9 cellular contexts compared by ENCODE assay signal in the genomic region with DNA sequence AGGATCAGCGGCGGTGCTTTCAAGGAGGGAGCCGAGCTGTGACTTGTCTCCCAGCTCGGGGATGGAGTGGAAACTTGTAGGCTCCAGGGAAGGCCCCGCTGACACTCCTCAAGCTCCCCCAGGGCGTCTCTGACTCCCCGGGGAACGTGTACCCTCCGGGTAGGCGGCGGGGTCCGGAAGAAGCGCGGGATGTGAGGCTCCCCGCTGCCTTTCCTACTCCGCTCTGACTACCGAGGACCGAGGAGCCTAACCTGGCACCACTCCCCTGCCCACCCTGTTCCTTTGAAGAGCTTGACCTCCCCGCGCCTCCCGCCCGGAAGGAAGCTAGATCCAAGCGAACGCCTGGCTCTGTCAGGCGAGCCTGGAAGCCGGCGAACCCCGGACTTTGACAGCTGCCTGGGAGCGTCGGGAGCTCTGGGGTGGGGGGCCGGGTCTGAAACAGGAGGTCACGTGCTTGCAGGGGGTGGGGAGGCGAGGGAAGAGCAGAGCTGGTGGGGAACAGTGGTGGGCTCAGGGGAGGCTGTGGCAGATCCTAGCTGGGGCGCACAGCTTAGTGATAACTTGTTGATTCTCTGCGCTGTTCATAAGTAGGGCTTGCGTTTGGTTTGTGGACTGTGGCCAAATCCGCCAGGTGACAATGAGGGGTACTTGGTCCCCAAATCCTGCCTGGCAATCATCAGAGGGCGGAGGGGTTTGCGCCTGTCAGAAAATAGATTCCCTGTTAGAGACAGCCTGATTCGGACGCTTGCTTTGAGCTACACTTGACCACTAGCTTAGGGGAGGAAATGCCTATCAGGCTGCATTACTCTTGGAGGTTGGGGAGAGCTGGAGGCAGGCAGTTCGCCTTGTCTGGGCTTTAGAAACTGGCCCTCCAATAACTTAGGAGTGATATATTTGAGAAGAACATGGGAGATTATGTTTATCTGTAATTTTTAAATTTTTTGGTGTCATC. TPM values are rescaled to one million over a fixed set of nuclear protein-coding genes. Genes with fewer than 3 reads are reported as not detected.
DNase-seq lines count a peak whose midpoint lies in the region; ATAC-seq and TF ChIP-seq lines count a peak whose summit lies in the region.
"Had no signal": no experiment of that assay in that cellular context is flagged by ENCODE, and none has a peak within 500 bp of the region (broad histone marks: within the 10 kb centered on the region; RNA-seq: fewer than 3 reads in every experiment).

No MANE protein-coding gene starts in this region.

- H3K9ac ChIP-seq in SK-N-SH: no peak overlapping the region

- no peaks in the 10 kb centered on the region for H3K9me2 ChIP-seq in SK-N-SH

- H3K27ac ChIP-seq in SK-N-SH (ENCODE audit: low read depth in 2 of 2, low read length in 1 of 2) (no peak overlapping the region), left lung (no peak overlapping the region), upper lobe of right lung (no peak overlapping the region)

- peaks cover 36% of the 10 kb centered on the region for H3K4me1 Mint-ChIP-seq in brain
- H3K4me1 Mint-ChIP-seq in activated naive CD4-positive, alpha-beta T cell treated with anti-CD3 and anti-CD28 coated beads, Interleukin-2, amount 10 ng/mL, durations not matched to agents 7 days and 5 days: peaks cover 10% of the 10 kb centered on the region

- TF ChIP-seq CTCF in SK-N-SH (IDR thresholded peaks at IDR 0.05) (no peak), brain (conservative IDR thresholded peaks at IDR 0.05) (no peak), left lung (IDR thresholded peaks at IDR 0.05) (no peak), upper lobe of right lung (IDR thresholded peaks at IDR 0.05) (no peak)

- WGBS in SK-N-SH (ENCODE audit: low lambda C conversion rate): 5% methylated on average over 20 of the region's 42 CpGs

- peak overlapping the region in 3 of 5 experiments; percentile 11 to 44 (median 19) for H3K27ac Mint-ChIP-seq in brain
- no peak overlapping the region for H3K27ac Mint-ChIP-seq in activated naive CD4-positive, alpha-beta T cell treated with anti-CD3 and anti-CD28 coated beads, Interleukin-2, amount 10 ng/mL, durations not matched to agents 7 days and 5 days

- H3K27me3 ChIP-seq in SK-N-SH (ENCODE audit: insufficient read depth): 0 out of 2 replicates have a peak, but pooled peaks cover 5% of the 10 kb centered on the region
- peaks cover 29 to 71% of the 10 kb centered on the region in 2 donors for H3K27me3 ChIP-seq in left lung
- H3K27me3 ChIP-seq in upper lobe of right lung: peaks cover 42% of the 10 kb centered on the region

- no peaks in the 10 kb centered on the region for H4K20me1 ChIP-seq in SK-N-SH (ENCODE audit: insufficient read depth)

- no peak for ATAC-seq in SK-N-SH treated with all-trans-retinoic acid at 6 μM for 48 hours
- peak; percentile 58 for ATAC-seq in left lung
- ATAC-seq in upper lobe of right lung: peak; percentile 11
- ATAC-seq in GM18873 (IDR thresholded peaks at IDR 0.05; ENCODE audit: low FRiP score, unreplicated experiment): no peak

- H2AFZ ChIP-seq in SK-N-SH (ENCODE audit: low read depth): no peak overlapping the region

- peaks cover 0 to 6% (median 2%) of the 10 kb centered on the region in 5 experiments for H3K9me3 Mint-ChIP-seq in brain
- no peaks in the 10 kb centered on the region for H3K9me3 Mint-ChIP-seq in activated naive CD4-positive, alpha-beta T cell treated with anti-CD3 and anti-CD28 coated beads, Interleukin-2, amount 10 ng/mL, durations not matched to agents 7 days and 5 days

- H3K36me3 ChIP-seq in SK-N-SH (replicated peaks in 1 of 2; ENCODE audit: control insufficient read depth in 1 of 2, insufficient read depth in 2 of 2, low read length in 1 of 2) (no peaks in the 10 kb centered on the region), left lung (no peaks in the 10 kb centered on the region), upper lobe of right lung (no peaks in the 10 kb centered on the region)

- no peaks in the 10 kb centered on the region for H3K79me2 ChIP-seq in SK-N-SH (ENCODE audit: insufficient read depth)

- H3K4me3 ChIP-seq in SK-N-SH (ENCODE audit: low read depth in 2 of 2, low read length in 1 of 2) (peak overlapping the region in 1 of 2 experiments; percentile 50; a peak in 2 of 4 replicates), left lung (peak overlapping the region; percentile 22 to 32), upper lobe of right lung (peak overlapping the region; percentile 40)

- DNase-seq in SK-N-SH (peak; percentile 70), left lung (peak in 1 of 2 donors; percentile 77), upper lobe of right lung (peak; percentile 63), SHP77 treated with DMSO at 0.1 percent for 48 hours (lab: John Stamatoyannopoulos, UW) (no peak)
- no peak for DNase-seq in activated naive CD4-positive, alpha-beta T cell treated with anti-CD3 and anti-CD28 coated beads, Interleukin-2, amount 10 ng/mL, durations not matched to agents 7 days and 5 days

- TF ChIP-seq RAD21 in SK-N-SH (IDR thresholded peaks at IDR 0.05; ENCODE audit: low read length): no peak

- TF ChIP-seq EP300 in SK-N-SH (IDR thresholded peaks at IDR 0.05; ENCODE audit: borderline replicate concordance in 1 of 2, low read depth in 1 of 2, low read length in 1 of 2): no peak

- H3K27me3 Mint-ChIP-seq in brain: peaks cover 62% of the 10 kb centered on the region
- peaks cover 61% of the 10 kb centered on the region for H3K27me3 Mint-ChIP-seq in activated naive CD4-positive, alpha-beta T cell treated with anti-CD3 and anti-CD28 coated beads, Interleukin-2, amount 10 ng/mL, durations not matched to agents 7 days and 5 days

- intact Hi-C loops in left lung (cut with DNase I) (no loop called here), upper lobe of right lung (cut with DNase I) (no loop called here)

- H3F3A ChIP-seq in SK-N-SH (replicated peaks; ENCODE audit: insufficient read depth): no peaks in the 10 kb centered on the region

- CTCF ChIA-PET in SK-N-SH (lab: Yijun Ruan, JAX): interaction anchor here (0.6 to 7.5 kb wide), 54 partner anchors 9 to 932 kb away, joined by 3 to 81 read pairs (median 4); a partner anchor contains a TSS
- CTCF ChIA-PET in activated naive CD4-positive, alpha-beta T cell treated with anti-CD3 and anti-CD28 coated beads, Interleukin-2, amount 10 ng/mL, durations not matched to agents 7 days and 5 days (lab: Charles Lee): no interaction called here

- no peaks in the 10 kb centered on the region for H3K9me3 ChIP-seq in SK-N-SH
- H3K9me3 ChIP-seq in left lung: no peaks in the 10 kb centered on the region
- no peaks in the 10 kb centered on the region for H3K9me3 ChIP-seq in upper lobe of right lung

- H3K4me2 ChIP-seq in SK-N-SH: 0 out of 2 replicates have a peak overlapping the region, but pooled peaks have one; percentile 41

- H3K36me3 Mint-ChIP-seq in brain: no peaks in the 10 kb centered on the region
- no peaks in the 10 kb centered on the region for H3K36me3 Mint-ChIP-seq in activated naive CD4-positive, alpha-beta T cell treated with anti-CD3 and anti-CD28 coated beads, Interleukin-2, amount 10 ng/mL, durations not matched to agents 7 days and 5 days

- POLR2A ChIA-PET in SK-N-SH (lab: Yijun Ruan, JAX): interaction anchor here (0.5 to 1.5 kb wide), 2 partner anchors 372 to 899 kb away, joined by 4 to 6 read pairs; no protein-coding TSS in a partner anchor

- H3K4me3 Mint-ChIP-seq in brain: peak overlapping the region; percentile 85 to 92 (median 87)
- no peak overlapping the region for H3K4me3 Mint-ChIP-seq in activated naive CD4-positive, alpha-beta T cell treated with anti-CD3 and anti-CD28 coated beads, Interleukin-2, amount 10 ng/mL, durations not matched to agents 7 days and 5 days

- H3K4me1 ChIP-seq in SK-N-SH (ENCODE audit: control insufficient read depth in 1 of 2, insufficient read depth in 2 of 2, low read depth in 1 of 2, low read length in 1 of 2) (peaks cover 0 to 16% of the 10 kb centered on the region in 2 experiments; a peak in 2 of 4 replicates), left lung (peaks cover 0 to 18% of the 10 kb centered on the region in 2 donors), upper lobe of right lung (peaks cover 18% of the 10 kb centered on the region)

TF ChIP-seq in SK-N-SH, 30 proteins besides CTCF, POLR2A, EP300 and RAD21 (continues in another document):
- TF ChIP-seq MXI1 (IDR thresholded peaks at IDR 0.05; ENCODE audit: low read depth, low read length) (no peak; the same call in 1 of the 2 replicates), YY1 (IDR thresholded peaks at IDR 0.05; ENCODE audit: low read depth) (no peak), RCOR1 (IDR thresholded peaks at IDR 0.05; ENCODE audit: low read length) (no peak), TCF12 (IDR thresholded peaks at IDR 0.05) (no peak), MEF2A (IDR thresholded peaks at IDR 0.05; ENCODE audit: borderline replicate concordance, low read depth) (no peak)
- TF ChIP-seq, protein P1, sequence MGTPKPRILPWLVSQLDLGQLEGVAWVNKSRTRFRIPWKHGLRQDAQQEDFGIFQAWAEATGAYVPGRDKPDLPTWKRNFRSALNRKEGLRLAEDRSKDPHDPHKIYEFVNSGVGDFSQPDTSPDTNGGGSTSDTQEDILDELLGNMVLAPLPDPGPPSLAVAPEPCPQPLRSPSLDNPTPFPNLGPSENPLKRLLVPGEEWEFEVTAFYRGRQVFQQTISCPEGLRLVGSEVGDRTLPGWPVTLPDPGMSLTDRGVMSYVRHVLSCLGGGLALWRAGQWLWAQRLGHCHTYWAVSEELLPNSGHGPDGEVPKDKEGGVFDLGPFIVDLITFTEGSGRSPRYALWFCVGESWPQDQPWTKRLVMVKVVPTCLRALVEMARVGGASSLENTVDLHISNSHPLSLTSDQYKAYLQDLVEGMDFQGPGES (IDR thresholded peaks at IDR 0.05; ENCODE audit: low read depth, low read length): no peak

TF ChIP-seq in SK-N-SH treated with all-trans-retinoic acid at 6 μM for 48 hours, 23 proteins besides CTCF, POLR2A, EP300 and RAD21 (continues in another document):
- TF ChIP-seq ZFP30 (CRISPR knock-in tag; IDR thresholded peaks at IDR 0.05): no peak
- TF ChIP-seq, protein P2, sequence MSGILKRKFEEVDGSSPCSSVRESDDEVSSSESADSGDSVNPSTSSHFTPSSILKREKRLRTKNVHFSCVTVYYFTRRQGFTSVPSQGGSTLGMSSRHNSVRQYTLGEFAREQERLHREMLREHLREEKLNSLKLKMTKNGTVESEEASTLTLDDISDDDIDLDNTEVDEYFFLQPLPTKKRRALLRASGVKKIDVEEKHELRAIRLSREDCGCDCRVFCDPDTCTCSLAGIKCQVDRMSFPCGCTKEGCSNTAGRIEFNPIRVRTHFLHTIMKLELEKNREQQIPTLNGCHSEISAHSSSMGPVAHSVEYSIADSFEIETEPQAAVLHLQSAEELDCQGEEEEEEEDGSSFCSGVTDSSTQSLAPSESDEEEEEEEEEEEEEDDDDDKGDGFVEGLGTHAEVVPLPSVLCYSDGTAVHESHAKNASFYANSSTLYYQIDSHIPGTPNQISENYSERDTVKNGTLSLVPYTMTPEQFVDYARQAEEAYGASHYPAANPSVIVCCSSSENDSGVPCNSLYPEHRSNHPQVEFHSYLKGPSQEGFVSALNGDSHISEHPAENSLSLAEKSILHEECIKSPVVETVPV (CRISPR knock-in tag; IDR thresholded peaks at IDR 0.05): no peak
- TF ChIP-seq ZC3H10 (CRISPR knock-in tag; IDR thresholded peaks at IDR 0.05): no peak
- no peak for TF ChIP-seq ZNF565 (CRISPR knock-in tag; conservative IDR thresholded peaks at IDR 0.05; ENCODE audit: low read depth)

RNA-seq across cellular contexts. Expression of a gene that starts 1.2 kb away (rescaled TPM):
- polyA plus RNA-seq in SK-N-SH (2012; rRNA removed) (0.02 and 0.03 TPM in 2 replicates), brain (ENCODE audit: insufficient read depth, low read depth, low replicate concordance) (34.1 TPM)
- 0.01 and 0.03 TPM in 2 replicates for polyA plus RNA-seq in SK-N-SH (2012; cell fraction: cytosol; rRNA removed)
- 0.01 and 0.05 TPM in 2 replicates for polyA plus RNA-seq in SK-N-SH (2012; cell fraction: nucleus; rRNA removed)
- total RNA-seq in left lung (1 to 10 TPM in 1 of 2 donors, under 1 TPM in 1; 0.97 to 1.1 TPM), upper lobe of right lung (3.0 TPM)
- total RNA-seq: mononuclear cell had no signal

Comparison
In these comparisons a context has a peak if more than half of its experiments do, and no peak if none do; other contexts are left out.
1. DNase-seq: peak in SK-N-SH (single experiment) and upper lobe of right lung (single experiment); none in activated naive CD4-positive, alpha-beta T cell treated with anti-CD3 and anti-CD28 coated beads, Interleukin-2, amount 10 ng/mL, durations not matched to agents 7 days and 5 days (single experiment) and SHP77 treated with DMSO at 0.1 percent for 48 hours (single experiment).
2. ATAC-seq: peak in left lung (single experiment) and upper lobe of right lung (single experiment); none in SK-N-SH treated with all-trans-retinoic acid at 6 μM for 48 hours (single experiment) and GM18873 (single experiment).